In genomic region chr17:50405353-50405752, GRCh38 we compare ENCODE assay signal across 4 cellular contexts. TPM values are rescaled to one million over a fixed set of nuclear protein-coding genes. Genes with fewer than 3 reads are reported as not detected.
DNase-seq lines count a peak whose midpoint lies in the region; ATAC-seq, FAIRE-seq and TF ChIP-seq lines count a peak whose summit lies in the region.
"Not testable (repeated sequence)": the region's sequence is repeated elsewhere in the genome, so short reads cannot be mapped to it uniquely, and the experiment has no call there.

No MANE protein-coding gene starts in this region.

- not testable (repeated sequence) for TF ChIP-seq POLR2A in IMR-90 (IDR thresholded peaks at IDR 0.05; ENCODE audit: low read depth, low read length); HepG2 (IDR thresholded peaks at IDR 0.05; ENCODE audit: insufficient read depth in 1 of 2, low read depth in 2 of 2, low read length in 2 of 2)

- H3K9ac ChIP-seq in IMR-90 (ENCODE audit: low read depth, low read length); HepG2 (ENCODE audit: insufficient read depth, low read depth, low read length); neuronal stem cell (ENCODE audit: low read depth, low read length, poor library complexity): not testable (repeated sequence)

- not testable (repeated sequence) for H3K4me1 ChIP-seq in IMR-90 (ENCODE audit: control insufficient read depth, insufficient read depth, low read length); HepG2 (ENCODE audit: insufficient read depth, low read length); neuronal stem cell (ENCODE audit: control insufficient read depth in 2 of 2, insufficient read depth in 1 of 2, low read depth in 1 of 2, low read length in 2 of 2)

- dilution Hi-C loops in IMR-90 (cut with HindIII; ENCODE audit: low sequenced_read_pairs, unreplicated experiment): not testable (repeated sequence)

- not testable (repeated sequence) for H2BK5ac ChIP-seq in IMR-90 (ENCODE audit: low read depth, low read length, poor library complexity, severe bottlenecking); neuronal stem cell (ENCODE audit: low read length)

- not testable (repeated sequence) for H3K27ac ChIP-seq in IMR-90 (ENCODE audit: insufficient read depth, low read length); HepG2 (ENCODE audit: extremely low read length, insufficient read depth, low read length); neuronal stem cell (replicated peaks; ENCODE audit: low read length)

- not testable (repeated sequence) for FAIRE-seq in HepG2 (lab: Jason Lieb, UNC)

- H3K23ac ChIP-seq in IMR-90 (ENCODE audit: low read depth, low read length); neuronal stem cell (ENCODE audit: low read depth, low read length, poor library complexity): not testable (repeated sequence)

- not testable (repeated sequence) for H3K4me3 Mint-ChIP-seq in MCF 10A (ENCODE audit: unreplicated experiment)

- H3K79me2 ChIP-seq in HepG2 (ENCODE audit: insufficient read depth, low read length): not testable (repeated sequence)

- not testable (repeated sequence) for BruUV-seq in IMR-90 (replicated peaks; lab: Mats Ljungman, UMichigan); MCF 10A (replicated peaks; lab: Mats Ljungman, UMichigan); HepG2 (replicated peaks; lab: Mats Ljungman, UMichigan)

- not testable (repeated sequence) for TF ChIP-seq EP300 in HepG2 (IDR thresholded peaks at IDR 0.05; ENCODE audit: low read depth in 2 of 2, low read length in 2 of 2); HepG2 (CRISPR knock-in tag; IDR thresholded peaks at IDR 0.05; ENCODE audit: borderline replicate concordance)

- intact Hi-C loops in IMR-90 (cut with micrococcal nuclease); MCF 10A (cut with micrococcal nuclease); HepG2 (cut with micrococcal nuclease; ENCODE audit: unreplicated experiment): not testable (repeated sequence)

- H4K91ac ChIP-seq in IMR-90 (ENCODE audit: insufficient read depth, low read depth, low read length); neuronal stem cell (ENCODE audit: low read depth, low read length, poor library complexity): not testable (repeated sequence)

- CTCF ChIA-PET in IMR-90 (lab: Yijun Ruan, JAX); HepG2 (lab: Yijun Ruan, JAX; ENCODE audit: low intra/inter-chr PET ratio, low total read pairs): not testable (repeated sequence)
- CTCF ChIA-PET in MCF 10A (lab: Yijun Ruan, JAX): interaction anchor here (0.7 to 1.6 kb wide), 2 partner anchors 9 to 205 kb away, joined by 3 to 4 read pairs; partner anchors contain the start of gene LRRC59

- not testable (repeated sequence) for H3K36me3 Mint-ChIP-seq in MCF 10A (ENCODE audit: insufficient read depth, unreplicated experiment)

- not testable (repeated sequence) for H3K79me1 ChIP-seq in IMR-90 (ENCODE audit: low read depth in 1 of 2, low read length in 2 of 2); neuronal stem cell (ENCODE audit: low read depth, low read length)

- H2BK12ac ChIP-seq in neuronal stem cell (ENCODE audit: low read length): not testable (repeated sequence)

- in situ Hi-C loops in IMR-90 (cut with MboI; ENCODE audit: low sequenced_read_pairs); HepG2 (cut with HindIII; ENCODE audit: extremely low pct_ligation_motif_present, low pct_unique_long_range_greater_than_20kb): not testable (repeated sequence)

- H4K8ac ChIP-seq in IMR-90 (ENCODE audit: low read depth in 2 of 2, low read length in 2 of 2); neuronal stem cell (ENCODE audit: low read depth, low read length): not testable (repeated sequence)

- H3K14ac ChIP-seq in IMR-90 (replicated peaks; ENCODE audit: low read depth, low read length); neuronal stem cell (ENCODE audit: low read length): not testable (repeated sequence)

- not testable (repeated sequence) for H3K56ac ChIP-seq in IMR-90 (ENCODE audit: extremely low read depth, insufficient read depth, low read length)

- not testable (repeated sequence) for H3K18ac ChIP-seq in IMR-90 (ENCODE audit: low read depth, low read length); neuronal stem cell (ENCODE audit: low read length)

- not testable (repeated sequence) for H2BK20ac ChIP-seq in IMR-90 (ENCODE audit: low read depth, low read length)

- H3K9me3 Mint-ChIP-seq in MCF 10A (ENCODE audit: unreplicated experiment): not testable (repeated sequence)

- not testable (repeated sequence) for H2BK15ac ChIP-seq in IMR-90 (ENCODE audit: low read depth, low read length); neuronal stem cell (ENCODE audit: low read length)

- not testable (repeated sequence) for H3K36me3 ChIP-seq in IMR-90 (ENCODE audit: control insufficient read depth, insufficient read depth, low read length); HepG2 (replicated peaks in 1 of 2; ENCODE audit: control insufficient read depth in 1 of 2, insufficient read depth in 2 of 2, low read length in 2 of 2); neuronal stem cell (replicated peaks in 1 of 2; ENCODE audit: control insufficient read depth in 2 of 2, insufficient read depth in 2 of 2, low read length in 2 of 2)

- not testable (repeated sequence) for H3K9me3 ChIP-seq in IMR-90 (ENCODE audit: control insufficient read depth, insufficient read depth, low read length); HepG2 (ENCODE audit: low read length); neuronal stem cell (replicated peaks in 1 of 2; ENCODE audit: control insufficient read depth in 2 of 2, insufficient read depth in 1 of 2, low read depth in 1 of 2, low read length in 2 of 2)

- not testable (repeated sequence) for H3K4me1 Mint-ChIP-seq in MCF 10A (ENCODE audit: insufficient read depth, unreplicated experiment)

- not testable (repeated sequence) for DNase-seq in IMR-90; MCF 10A (ENCODE audit: unreplicated experiment); HepG2 (ENCODE audit: low spot score); neuronal stem cell (ENCODE audit: low spot score)

- peaks cover 26% of the 10 kb centered on the region for H3K27me3 Mint-ChIP-seq in MCF 10A (ENCODE audit: insufficient read depth, unreplicated experiment)

- 80% methylated on average over 1 of the region's 4 CpGs; no CpG with 5 or more reads in 1 of the 2 experiments for WGBS in IMR-90 (ENCODE audit: extremely low coverage in 2 of 2, insufficient read length in 1 of 2), 2 experiments
- 46% methylated on average over 4 of the region's 4 CpGs for WGBS in HepG2 (ENCODE audit: low lambda C conversion rate)
- no CpG with 5 or more reads among the region's 4 CpGs for WGBS in neuronal stem cell (ENCODE audit: extremely low coverage in 2 of 2, insufficient read length in 2 of 2, insufficient replicate concordance in 1 of 2), 2 donors

- H2AFZ ChIP-seq in IMR-90 (replicated peaks; ENCODE audit: low read length, poor library complexity); HepG2 (ENCODE audit: low read length): not testable (repeated sequence)
- H2AFZ ChIP-seq in neuronal stem cell (ENCODE audit: low read length): peak overlapping the region; percentile 40

- not testable (repeated sequence) for H4K5ac ChIP-seq in IMR-90 (ENCODE audit: low read depth, low read length)

- not testable (repeated sequence) for TF ChIP-seq RAD21 in IMR-90 (IDR thresholded peaks at IDR 0.05; ENCODE audit: low read length); HepG2 (CRISPR knock-in tag; IDR thresholded peaks at IDR 0.05)

- not testable (repeated sequence) for ATAC-seq in IMR-90 (ENCODE audit: low read depth); HepG2

- not testable (repeated sequence) for TF ChIP-seq CTCF in IMR-90 (conservative IDR thresholded peaks at IDR 0.05; ENCODE audit: low read depth, low read length); MCF 10A (IDR thresholded peaks at IDR 0.05; ENCODE audit: unreplicated experiment); HepG2 (CRISPR knock-in tag; IDR thresholded peaks at IDR 0.05)

- POLR2A ChIA-PET in IMR-90 (lab: Charles Lee; ENCODE audit: unreplicated experiment): not testable (repeated sequence)
- POLR2A ChIA-PET in MCF 10A (lab: Yijun Ruan, JAX): interaction anchor here (0.8 to 1.4 kb wide), 2 partner anchors 9 to 74 kb away, joined by 3 read pairs; no protein-coding TSS in a partner anchor
- POLR2A ChIA-PET in HepG2 (lab: Yijun Ruan, JAX): interaction anchor here (0.9 to 2.0 kb wide), 3 partner anchors 8 to 21 kb away, joined by 3 to 7 read pairs (median 3); partner anchors contain the start of gene LRRC59

- not testable (repeated sequence) for H4K20me1 ChIP-seq in IMR-90 (ENCODE audit: insufficient read depth, low read length); HepG2 (ENCODE audit: insufficient read depth, low read length)

- H2BK120ac ChIP-seq in IMR-90 (ENCODE audit: low read depth, low read length); neuronal stem cell (ENCODE audit: low read depth, low read length): not testable (repeated sequence)

- not testable (repeated sequence) for H2AK9ac ChIP-seq in IMR-90 (replicated peaks; ENCODE audit: low read depth, low read length, poor library complexity)

- H3K4me3 ChIP-seq in IMR-90 (ENCODE audit: insufficient read depth, low read depth, low read length); HepG2 (replicated peaks in 1 of 3; ENCODE audit: insufficient read depth in 1 of 3, low read depth in 2 of 3, low read length in 3 of 3); neuronal stem cell (ENCODE audit: low read length in 2 of 2): not testable (repeated sequence)

- H3K27ac Mint-ChIP-seq in MCF 10A (ENCODE audit: low read depth, unreplicated experiment): peak overlapping the region; percentile 33

- H3K9me1 ChIP-seq in IMR-90 (ENCODE audit: insufficient read depth, low read length): not testable (repeated sequence)

- H3K4me2 ChIP-seq in IMR-90 (ENCODE audit: low read depth, low read length); HepG2 (ENCODE audit: low read depth, low read length); neuronal stem cell (ENCODE audit: insufficient read depth, low read length, poor library complexity, severe bottlenecking): not testable (repeated sequence)

- H3K4ac ChIP-seq in IMR-90 (ENCODE audit: low read depth, low read length); neuronal stem cell (ENCODE audit: low read length): not testable (repeated sequence)

- H3K27me3 ChIP-seq in IMR-90 (ENCODE audit: control insufficient read depth, insufficient read depth, low read length): peaks cover 35% of the 10 kb centered on the region
- H3K27me3 ChIP-seq in HepG2 (ENCODE audit: control insufficient read depth in 1 of 2, insufficient read depth in 2 of 2, low read length in 2 of 2): not testable (repeated sequence)
- peaks cover 0 to 27% (median 0%) of the 10 kb centered on the region in 3 experiments for H3K27me3 ChIP-seq in neuronal stem cell (ENCODE audit: control insufficient read depth in 3 of 3, insufficient read depth in 3 of 3, low read depth in 1 of 3, low read length in 3 of 3)

- not testable (repeated sequence) for H2AK5ac ChIP-seq in IMR-90 (ENCODE audit: low read depth, low read length); neuronal stem cell (ENCODE audit: low read depth, low read length)

RNA-seq across cellular contexts. Expression of gene LRRC59, which starts 8.0 kb away (rescaled TPM):
- 233 and 241 TPM in 2 replicates for total RNA-seq in IMR-90 (2012; rRNA removed)
- 134 and 139 TPM in 2 replicates for polyA plus RNA-seq in IMR-90 (2012; rRNA removed)
- polyA plus RNA-seq in IMR-90 (2012; cell fraction: cytosol; rRNA removed): 90.9 and 114 TPM in 2 replicates
- polyA plus RNA-seq in IMR-90 (2012; cell fraction: nucleus; rRNA removed; ENCODE audit: low replicate concordance): 56.5 and 96.2 TPM in 2 replicates
- 306 and 344 TPM in 2 replicates for total RNA-seq in MCF 10A (2022)
- total RNA-seq in HepG2 (2016; rRNA removed; fragmentation: Illumina TruSeq; extraction: Trizol): 222 and 239 TPM in 2 replicates
- 75.0 and 83.4 TPM in 2 replicates for total RNA-seq in HepG2 (2016; cell fraction: cytosol; rRNA removed; fragmentation: Illumina TruSeq; extraction: Trizol; ENCODE audit: low read depth)
- 213 and 234 TPM in 2 replicates for total RNA-seq in HepG2 (2016; cell fraction: insoluble cytoplasmic fraction; rRNA removed; fragmentation: Illumina TruSeq; extraction: Trizol)
- total RNA-seq in HepG2 (2016; cell fraction: membrane; rRNA removed; fragmentation: Illumina TruSeq; extraction: Trizol): 172 and 182 TPM in 2 replicates
- total RNA-seq in HepG2 (2016; cell fraction: nucleus; rRNA removed; fragmentation: Illumina TruSeq; extraction: Trizol): 115 and 124 TPM in 2 replicates
- 87.3 and 93.2 TPM in 2 replicates for polyA plus RNA-seq in HepG2 (2011; rRNA removed)
- polyA plus RNA-seq in HepG2 (2011; cell fraction: cytosol; rRNA removed): 57.2 and 66.4 TPM in 2 replicates
- 50.6 and 58.7 TPM in 2 replicates for polyA plus RNA-seq in HepG2 (2011; cell fraction: nucleus; rRNA removed)
- 90.0 and 114 TPM in 2 replicates for polyA plus RNA-seq in HepG2 (2012)
- 59.8 and 73.7 TPM in 2 replicates for polyA plus RNA-seq in HepG2 (2016; cell fraction: cytosol; fragmentation: Illumina TruSeq; extraction: Trizol; ENCODE audit: low read depth)
- 202 and 242 TPM in 2 replicates for polyA plus RNA-seq in HepG2 (2016; cell fraction: insoluble cytoplasmic fraction; fragmentation: Illumina TruSeq; extraction: Trizol; ENCODE audit: low read depth)
- 104 and 113 TPM in 2 replicates for polyA plus RNA-seq in HepG2 (2016; cell fraction: membrane; fragmentation: Illumina TruSeq; extraction: Trizol; ENCODE audit: low read depth)
- polyA plus RNA-seq in HepG2 (2016; cell fraction: nucleus; fragmentation: Illumina TruSeq; extraction: Trizol; ENCODE audit: insufficient read depth, low read depth): 152 and 155 TPM in 2 replicates
- polyA minus RNA-seq in HepG2 (2011; rRNA and poly(A)+ RNA removed; ENCODE audit: low replicate concordance): 159 and 165 TPM in 2 replicates
- 74.4 and 77.8 TPM in 2 replicates for polyA minus RNA-seq in HepG2 (2011; cell fraction: cytosol; rRNA and poly(A)+ RNA removed)
- polyA minus RNA-seq in HepG2 (2011; cell fraction: nucleus; rRNA and poly(A)+ RNA removed): 73.0 and 88.5 TPM in 2 replicates
- polyA plus RNA-seq in neuronal stem cell (2013, experiment 1 of 2): 47.4 TPM
- 46.5 TPM for polyA plus RNA-seq in neuronal stem cell (2013, experiment 2 of 2)

RNA-seq across cellular contexts. Expression of gene ACSF2, which starts 20.7 kb away (rescaled TPM):
- total RNA-seq in IMR-90 (2012; rRNA removed): 15.0 and 18.5 TPM in 2 replicates
- polyA plus RNA-seq in IMR-90 (2012; rRNA removed): 26.8 and 27.2 TPM in 2 replicates
- polyA plus RNA-seq in IMR-90 (2012; cell fraction: cytosol; rRNA removed): 12.2 and 22.9 TPM in 2 replicates
- polyA plus RNA-seq in IMR-90 (2012; cell fraction: nucleus; rRNA removed; ENCODE audit: low replicate concordance): 103 and 117 TPM in 2 replicates
- total RNA-seq in MCF 10A (2022): 10.5 and 17.8 TPM in 2 replicates
- total RNA-seq in HepG2 (2016; rRNA removed; fragmentation: Illumina TruSeq; extraction: Trizol): 32.0 and 87.3 TPM in 2 replicates
- total RNA-seq in HepG2 (2016; cell fraction: cytosol; rRNA removed; fragmentation: Illumina TruSeq; extraction: Trizol; ENCODE audit: low read depth): 20.7 and 23.9 TPM in 2 replicates
- 26.9 and 94.3 TPM in 2 replicates for total RNA-seq in HepG2 (2016; cell fraction: insoluble cytoplasmic fraction; rRNA removed; fragmentation: Illumina TruSeq; extraction: Trizol)
- total RNA-seq in HepG2 (2016; cell fraction: membrane; rRNA removed; fragmentation: Illumina TruSeq; extraction: Trizol): 19.8 and 21.0 TPM in 2 replicates
- total RNA-seq in HepG2 (2016; cell fraction: nucleus; rRNA removed; fragmentation: Illumina TruSeq; extraction: Trizol): 90.8 and 95.0 TPM in 2 replicates
- polyA plus RNA-seq in HepG2 (2011; rRNA removed): 109 and 117 TPM in 2 replicates
- 68.6 and 80.4 TPM in 2 replicates for polyA plus RNA-seq in HepG2 (2011; cell fraction: cytosol; rRNA removed)
- 334 and 438 TPM in 2 replicates for polyA plus RNA-seq in HepG2 (2011; cell fraction: nucleus; rRNA removed)
- polyA plus RNA-seq in HepG2 (2012): 79.7 and 97.7 TPM in 2 replicates
- polyA plus RNA-seq in HepG2 (2016; cell fraction: cytosol; fragmentation: Illumina TruSeq; extraction: Trizol; ENCODE audit: low read depth): 8.6 and 9.0 TPM in 2 replicates
- polyA plus RNA-seq in HepG2 (2016; cell fraction: insoluble cytoplasmic fraction; fragmentation: Illumina TruSeq; extraction: Trizol; ENCODE audit: low read depth): 26.3 and 30.3 TPM in 2 replicates
- polyA plus RNA-seq in HepG2 (2016; cell fraction: membrane; fragmentation: Illumina TruSeq; extraction: Trizol; ENCODE audit: low read depth): 13.4 and 14.3 TPM in 2 replicates
- polyA plus RNA-seq in HepG2 (2016; cell fraction: nucleus; fragmentation: Illumina TruSeq; extraction: Trizol; ENCODE audit: insufficient read depth, low read depth): 198 and 222 TPM in 2 replicates
- polyA minus RNA-seq in HepG2 (2011; rRNA and poly(A)+ RNA removed; ENCODE audit: low replicate concordance): 87.1 and 260 TPM in 2 replicates
- 32.1 and 36.7 TPM in 2 replicates for polyA minus RNA-seq in HepG2 (2011; cell fraction: cytosol; rRNA and poly(A)+ RNA removed)
- 111 and 114 TPM in 2 replicates for polyA minus RNA-seq in HepG2 (2011; cell fraction: nucleus; rRNA and poly(A)+ RNA removed)
- 12.5 TPM for polyA plus RNA-seq in neuronal stem cell (2013, experiment 1 of 2)
- polyA plus RNA-seq in neuronal stem cell (2013, experiment 2 of 2): 13.0 TPM

RNA-seq across cellular contexts. Expression of gene EME1, which starts 32.3 kb away (rescaled TPM):
- total RNA-seq in IMR-90 (2012; rRNA removed): 8.9 and 9.1 TPM in 2 replicates
- 9.4 and 10.1 TPM in 2 replicates for polyA plus RNA-seq in IMR-90 (2012; rRNA removed)
- 1.4 and 4.8 TPM in 2 replicates for polyA plus RNA-seq in IMR-90 (2012; cell fraction: cytosol; rRNA removed)
- polyA plus RNA-seq in IMR-90 (2012; cell fraction: nucleus; rRNA removed; ENCODE audit: low replicate concordance): 20.8 and 44.5 TPM in 2 replicates
- total RNA-seq in MCF 10A (2022): 6.0 and 6.7 TPM in 2 replicates
- 17.3 and 24.6 TPM in 2 replicates for total RNA-seq in HepG2 (2016; rRNA removed; fragmentation: Illumina TruSeq; extraction: Trizol)
- 6.4 and 7.4 TPM in 2 replicates for total RNA-seq in HepG2 (2016; cell fraction: cytosol; rRNA removed; fragmentation: Illumina TruSeq; extraction: Trizol; ENCODE audit: low read depth)
- 17.1 and 25.6 TPM in 2 replicates for total RNA-seq in HepG2 (2016; cell fraction: insoluble cytoplasmic fraction; rRNA removed; fragmentation: Illumina TruSeq; extraction: Trizol)
- 7.7 and 8.9 TPM in 2 replicates for total RNA-seq in HepG2 (2016; cell fraction: membrane; rRNA removed; fragmentation: Illumina TruSeq; extraction: Trizol)
- 28.4 and 31.8 TPM in 2 replicates for total RNA-seq in HepG2 (2016; cell fraction: nucleus; rRNA removed; fragmentation: Illumina TruSeq; extraction: Trizol)
- 13.4 and 20.7 TPM in 2 replicates for polyA plus RNA-seq in HepG2 (2011; rRNA removed)
- polyA plus RNA-seq in HepG2 (2011; cell fraction: cytosol; rRNA removed): 4.7 and 7.1 TPM in 2 replicates
- 58.4 and 108 TPM in 2 replicates for polyA plus RNA-seq in HepG2 (2011; cell fraction: nucleus; rRNA removed)
- 6.6 and 17.5 TPM in 2 replicates for polyA plus RNA-seq in HepG2 (2012)
- 1.3 and 1.6 TPM in 2 replicates for polyA plus RNA-seq in HepG2 (2016; cell fraction: cytosol; fragmentation: Illumina TruSeq; extraction: Trizol; ENCODE audit: low read depth)
- polyA plus RNA-seq in HepG2 (2016; cell fraction: insoluble cytoplasmic fraction; fragmentation: Illumina TruSeq; extraction: Trizol; ENCODE audit: low read depth): 13.3 and 16.0 TPM in 2 replicates
- 2.3 and 3.2 TPM in 2 replicates for polyA plus RNA-seq in HepG2 (2016; cell fraction: membrane; fragmentation: Illumina TruSeq; extraction: Trizol; ENCODE audit: low read depth)
- polyA plus RNA-seq in HepG2 (2016; cell fraction: nucleus; fragmentation: Illumina TruSeq; extraction: Trizol; ENCODE audit: insufficient read depth, low read depth): 65.8 and 68.9 TPM in 2 replicates
- 6.9 and 17.6 TPM in 2 replicates for polyA minus RNA-seq in HepG2 (2011; rRNA and poly(A)+ RNA removed; ENCODE audit: low replicate concordance)
- 5.3 and 5.4 TPM in 2 replicates for polyA minus RNA-seq in HepG2 (2011; cell fraction: cytosol; rRNA and poly(A)+ RNA removed)
- polyA minus RNA-seq in HepG2 (2011; cell fraction: nucleus; rRNA and poly(A)+ RNA removed): 14.9 and 18.7 TPM in 2 replicates
- polyA plus RNA-seq in neuronal stem cell (2013, experiment 1 of 2): 21.3 TPM
- polyA plus RNA-seq in neuronal stem cell (2013, experiment 2 of 2): 21.0 TPM

RNA-seq across cellular contexts. Expression of gene MRPL27, which starts 32.4 kb away (rescaled TPM):
- 152 and 202 TPM in 2 replicates for total RNA-seq in IMR-90 (2012; rRNA removed)
- polyA plus RNA-seq in IMR-90 (2012; rRNA removed): 156 and 176 TPM in 2 replicates
- polyA plus RNA-seq in IMR-90 (2012; cell fraction: cytosol; rRNA removed): 138 and 201 TPM in 2 replicates
- polyA plus RNA-seq in IMR-90 (2012; cell fraction: nucleus; rRNA removed; ENCODE audit: low replicate concordance): 60.7 and 89.8 TPM in 2 replicates
- total RNA-seq in MCF 10A (2022): 57.2 and 71.5 TPM in 2 replicates
- total RNA-seq in HepG2 (2016; rRNA removed; fragmentation: Illumina TruSeq; extraction: Trizol): 217 and 294 TPM in 2 replicates
- total RNA-seq in HepG2 (2016; cell fraction: cytosol; rRNA removed; fragmentation: Illumina TruSeq; extraction: Trizol; ENCODE audit: low read depth): 159 and 163 TPM in 2 replicates
- 225 and 322 TPM in 2 replicates for total RNA-seq in HepG2 (2016; cell fraction: insoluble cytoplasmic fraction; rRNA removed; fragmentation: Illumina TruSeq; extraction: Trizol)
- 113 and 118 TPM in 2 replicates for total RNA-seq in HepG2 (2016; cell fraction: membrane; rRNA removed; fragmentation: Illumina TruSeq; extraction: Trizol)
- 94.1 and 102 TPM in 2 replicates for total RNA-seq in HepG2 (2016; cell fraction: nucleus; rRNA removed; fragmentation: Illumina TruSeq; extraction: Trizol)
- 131 and 137 TPM in 2 replicates for polyA plus RNA-seq in HepG2 (2011; rRNA removed)
- 178 and 188 TPM in 2 replicates for polyA plus RNA-seq in HepG2 (2011; cell fraction: cytosol; rRNA removed)
- 65.8 and 77.3 TPM in 2 replicates for polyA plus RNA-seq in HepG2 (2011; cell fraction: nucleus; rRNA removed)
- polyA plus RNA-seq in HepG2 (2012): 92.3 and 97.7 TPM in 2 replicates
- polyA plus RNA-seq in HepG2 (2016; cell fraction: cytosol; fragmentation: Illumina TruSeq; extraction: Trizol; ENCODE audit: low read depth): 113 and 115 TPM in 2 replicates
- 260 and 314 TPM in 2 replicates for polyA plus RNA-seq in HepG2 (2016; cell fraction: insoluble cytoplasmic fraction; fragmentation: Illumina TruSeq; extraction: Trizol; ENCODE audit: low read depth)
- 75.9 and 83.5 TPM in 2 replicates for polyA plus RNA-seq in HepG2 (2016; cell fraction: membrane; fragmentation: Illumina TruSeq; extraction: Trizol; ENCODE audit: low read depth)
- polyA plus RNA-seq in HepG2 (2016; cell fraction: nucleus; fragmentation: Illumina TruSeq; extraction: Trizol; ENCODE audit: insufficient read depth, low read depth): 124 and 142 TPM in 2 replicates
- 68.9 and 78.1 TPM in 2 replicates for polyA minus RNA-seq in HepG2 (2011; rRNA and poly(A)+ RNA removed; ENCODE audit: low replicate concordance)
- 21.0 and 23.5 TPM in 2 replicates for polyA minus RNA-seq in HepG2 (2011; cell fraction: cytosol; rRNA and poly(A)+ RNA removed)
- 83.2 and 89.1 TPM in 2 replicates for polyA minus RNA-seq in HepG2 (2011; cell fraction: nucleus; rRNA and poly(A)+ RNA removed)
- polyA plus RNA-seq in neuronal stem cell (2013, experiment 1 of 2): 55.3 TPM
- 54.4 TPM for polyA plus RNA-seq in neuronal stem cell (2013, experiment 2 of 2)

RNA-seq across cellular contexts. Expression of gene XYLT2, which starts 59.4 kb away (rescaled TPM):
- 31.9 and 35.0 TPM in 2 replicates for total RNA-seq in IMR-90 (2012; rRNA removed)
- polyA plus RNA-seq in IMR-90 (2012; rRNA removed): 27.7 and 35.7 TPM in 2 replicates
- polyA plus RNA-seq in IMR-90 (2012; cell fraction: cytosol; rRNA removed): 20.7 and 31.6 TPM in 2 replicates
- polyA plus RNA-seq in IMR-90 (2012; cell fraction: nucleus; rRNA removed; ENCODE audit: low replicate concordance): 39.1 and 85.9 TPM in 2 replicates
- 9.6 and 14.0 TPM in 2 replicates for total RNA-seq in MCF 10A (2022)
- total RNA-seq in HepG2 (2016; rRNA removed; fragmentation: Illumina TruSeq; extraction: Trizol): 7.5 and 22.1 TPM in 2 replicates
- total RNA-seq in HepG2 (2016; cell fraction: cytosol; rRNA removed; fragmentation: Illumina TruSeq; extraction: Trizol; ENCODE audit: low read depth): 10.5 and 11.7 TPM in 2 replicates
- total RNA-seq in HepG2 (2016; cell fraction: insoluble cytoplasmic fraction; rRNA removed; fragmentation: Illumina TruSeq; extraction: Trizol): 6.2 and 23.3 TPM in 2 replicates
- 9.8 and 10.1 TPM in 2 replicates for total RNA-seq in HepG2 (2016; cell fraction: membrane; rRNA removed; fragmentation: Illumina TruSeq; extraction: Trizol)
- total RNA-seq in HepG2 (2016; cell fraction: nucleus; rRNA removed; fragmentation: Illumina TruSeq; extraction: Trizol): 20.2 and 23.1 TPM in 2 replicates
- polyA plus RNA-seq in HepG2 (2011; rRNA removed): 17.0 and 22.7 TPM in 2 replicates
- 9.6 and 15.4 TPM in 2 replicates for polyA plus RNA-seq in HepG2 (2011; cell fraction: cytosol; rRNA removed)
- polyA plus RNA-seq in HepG2 (2011; cell fraction: nucleus; rRNA removed): 39.0 and 41.1 TPM in 2 replicates
- 13.3 and 17.4 TPM in 2 replicates for polyA plus RNA-seq in HepG2 (2012)
- 1.4 and 1.5 TPM in 2 replicates for polyA plus RNA-seq in HepG2 (2016; cell fraction: cytosol; fragmentation: Illumina TruSeq; extraction: Trizol; ENCODE audit: low read depth)
- 4.9 and 6.1 TPM in 2 replicates for polyA plus RNA-seq in HepG2 (2016; cell fraction: insoluble cytoplasmic fraction; fragmentation: Illumina TruSeq; extraction: Trizol; ENCODE audit: low read depth)
- 2.1 and 2.5 TPM in 2 replicates for polyA plus RNA-seq in HepG2 (2016; cell fraction: membrane; fragmentation: Illumina TruSeq; extraction: Trizol; ENCODE audit: low read depth)
- 37.4 and 38.2 TPM in 2 replicates for polyA plus RNA-seq in HepG2 (2016; cell fraction: nucleus; fragmentation: Illumina TruSeq; extraction: Trizol; ENCODE audit: insufficient read depth, low read depth)
- polyA minus RNA-seq in HepG2 (2011; rRNA and poly(A)+ RNA removed; ENCODE audit: low replicate concordance): 34.0 and 72.4 TPM in 2 replicates
- 22.9 and 27.6 TPM in 2 replicates for polyA minus RNA-seq in HepG2 (2011; cell fraction: cytosol; rRNA and poly(A)+ RNA removed)
- polyA minus RNA-seq in HepG2 (2011; cell fraction: nucleus; rRNA and poly(A)+ RNA removed): 14.0 and 16.7 TPM in 2 replicates
- 11.5 TPM for polyA plus RNA-seq in neuronal stem cell (2013, experiment 1 of 2)
- 12.2 TPM for polyA plus RNA-seq in neuronal stem cell (2013, experiment 2 of 2)
